10 cellular contexts compared by ENCODE assay signal in genomic region chr6:63643862-63644261, GRCh38. TPM values are rescaled to one million over a fixed set of nuclear protein-coding genes. Genes with fewer than 3 reads are reported as not detected.
DNase-seq lines count a peak whose midpoint lies in the region; ATAC-seq, FAIRE-seq and TF ChIP-seq lines count a peak whose summit lies in the region.
"Had no signal": no experiment of that assay in that cellular context is flagged by ENCODE, and none has a peak within 500 bp of the region (broad histone marks: within the 10 kb centered on the region; RNA-seq: fewer than 3 reads in every experiment).

No MANE protein-coding gene starts in this region.

- BruUV-seq in HepG2 (replicated peaks; lab: Mats Ljungman, UMichigan), result no TSS peak

- no peaks in the 10 kb centered on the region for H3K9me3 Mint-ChIP-seq in T-cell
- no peaks in the 10 kb centered on the region for H3K9me3 Mint-ChIP-seq in stimulated activated memory B cell treated with anti-CD40 and anti-IgM and Interleukin-4, amounts not matched to agents 10 μg/mL and 1 μg/mL and 100 μg/mL, for 72 hours
- H3K9me3 Mint-ChIP-seq: T-helper 1 cell treated with Interleukin-12 subunit alpha and Interleukin-12 subunit beta and Interleukin-4 antibody, amounts not matched to agents 30 μg/mL and 1 μg/mL, for 36 hours had no signal

- no peak overlapping the region for H3K27ac Mint-ChIP-seq in T-cell
- no peak overlapping the region for H3K27ac Mint-ChIP-seq in stimulated activated memory B cell treated with anti-CD40 and anti-IgM and Interleukin-4, amounts not matched to agents 10 μg/mL and 1 μg/mL and 100 μg/mL, for 72 hours
- H3K27ac Mint-ChIP-seq: T-helper 1 cell treated with Interleukin-12 subunit alpha and Interleukin-12 subunit beta and Interleukin-4 antibody, amounts not matched to agents 30 μg/mL and 1 μg/mL, for 36 hours had no signal

- peak overlapping the region in 1 of 3 donors; percentile 25 for H3K4me3 Mint-ChIP-seq in T-cell
- H3K4me3 Mint-ChIP-seq in stimulated activated memory B cell treated with anti-CD40 and anti-IgM and Interleukin-4, amounts not matched to agents 10 μg/mL and 1 μg/mL and 100 μg/mL, for 72 hours, result no peak overlapping the region
- H3K4me3 Mint-ChIP-seq: T-helper 1 cell treated with Interleukin-12 subunit alpha and Interleukin-12 subunit beta and Interleukin-4 antibody, amounts not matched to agents 30 μg/mL and 1 μg/mL, for 36 hours had no signal

- peaks cover 28% of the 10 kb centered on the region for H4K20me1 ChIP-seq in GM23248 (ENCODE audit: insufficient read depth)
- H4K20me1 ChIP-seq in HepG2 (ENCODE audit: insufficient read depth, low read length), result peaks cover 89% of the 10 kb centered on the region

- H3K27ac ChIP-seq in GM23248, result no peak overlapping the region
- H3K27ac ChIP-seq in HepG2 (ENCODE audit: extremely low read length, insufficient read depth, low read length), result no peak overlapping the region

- no peak for TF ChIP-seq RAD21 in HepG2 (CRISPR knock-in tag; IDR thresholded peaks at IDR 0.05)

- POLR2A ChIA-PET in T-cell (lab: Charles Lee), result interaction anchor here in 1 of 2 donors (0.6 kb wide), 1 partner anchor 24 kb away, joined by 3 read pairs; no protein-coding TSS in a partner anchor
- POLR2A ChIA-PET in HepG2 (lab: Yijun Ruan, JAX), result interaction anchor here (0.6 kb wide), 2 partner anchors 8 to 29 kb away, joined by 3 read pairs; partner anchors contain the start of gene PHF3

- no peak for TF ChIP-seq POLR2A in HepG2 (IDR thresholded peaks at IDR 0.05; ENCODE audit: insufficient read depth in 1 of 2, low read depth in 2 of 2, low read length in 2 of 2)

- H3K4me3 ChIP-seq in GM23248, result no peak overlapping the region
- no peak overlapping the region for H3K4me3 ChIP-seq in HepG2 (replicated peaks in 1 of 3; ENCODE audit: insufficient read depth in 1 of 3, low read depth in 2 of 3, low read length in 3 of 3)

- FAIRE-seq in HepG2 (lab: Jason Lieb, UNC), result no peak
- FAIRE-seq: small intestine had no signal

- H3K79me2 ChIP-seq in GM23248 (ENCODE audit: insufficient read depth), result peaks cover 100% of the 10 kb centered on the region
- peaks cover 100% of the 10 kb centered on the region for H3K79me2 ChIP-seq in HepG2 (ENCODE audit: insufficient read depth, low read length)

- no peaks in the 10 kb centered on the region for H3K9me3 ChIP-seq in GM23248 (ENCODE audit: low read depth)
- H3K9me3 ChIP-seq in HepG2 (ENCODE audit: low read length), result no peaks in the 10 kb centered on the region

- H3K4me2 ChIP-seq in GM23248 (ENCODE audit: unreplicated experiment) (no peak overlapping the region), HepG2 (ENCODE audit: low read depth, low read length) (no peak overlapping the region)

- WGBS in GM23248 (ENCODE audit: low coverage in 1 of 2, low lambda C conversion rate in 2 of 2, missing lambda C conversion rate in 2 of 2), 2 experiments, result 14 to 17% methylated on average over 1 of the region's 1 CpG
- 78% methylated on average over 1 of the region's 1 CpG for WGBS in HepG2 (ENCODE audit: low lambda C conversion rate)

- peaks cover 4% of the 10 kb centered on the region for H3K36me3 Mint-ChIP-seq in T-cell
- H3K36me3 Mint-ChIP-seq in stimulated activated memory B cell treated with anti-CD40 and anti-IgM and Interleukin-4, amounts not matched to agents 10 μg/mL and 1 μg/mL and 100 μg/mL, for 72 hours, result peaks cover 5% of the 10 kb centered on the region

- no peak overlapping the region for H3K9ac ChIP-seq in GM23248
- H3K9ac ChIP-seq in HepG2 (ENCODE audit: insufficient read depth, low read depth, low read length), result no peak overlapping the region

- peaks cover 7% of the 10 kb centered on the region; the same call in 1 of the 2 replicates for H3K36me3 ChIP-seq in GM23248 (ENCODE audit: low read depth)
- H3K36me3 ChIP-seq in HepG2 (replicated peaks in 1 of 2; ENCODE audit: control insufficient read depth in 1 of 2, insufficient read depth in 2 of 2, low read length in 2 of 2), result peaks cover 4 to 19% of the 10 kb centered on the region in 2 experiments

- DNase-seq in NCI-H748 (lab: John Stamatoyannopoulos, UW; ENCODE audit: unreplicated experiment) (peak; percentile 27), NCI-H748 treated with DMSO at 0.1 percent for 48 hours (lab: John Stamatoyannopoulos, UW) (no peak), GM23248 (peak; percentile 26), T-cell (peak in 8 of 34 experiments; percentile 4 to 26 (median 16)), HepG2 (ENCODE audit: low spot score) (no peak), HCEC 1CT (no peak), SHP77 (lab: John Stamatoyannopoulos, UW) (no peak)
- DNase-seq: small intestine had no signal

- H2AFZ ChIP-seq in GM23248 (no peak overlapping the region), HepG2 (ENCODE audit: low read length) (no peak overlapping the region)

- ATAC-seq in T-cell (replicated peaks in 1 of 4) (peak in 3 of 4 experiments; percentile 26 to 85 (median 38)), HepG2 (no peak)
- no peak for ATAC-seq in stimulated activated memory B cell treated with anti-CD40 and anti-IgM and Interleukin-4, amounts not matched to agents 10 μg/mL and 1 μg/mL and 100 μg/mL, for 72 hours

- H3K4me1 Mint-ChIP-seq in T-cell, result peaks cover 82 to 89% (median 83%) of the 10 kb centered on the region in 3 donors
- peaks cover 54% of the 10 kb centered on the region for H3K4me1 Mint-ChIP-seq in stimulated activated memory B cell treated with anti-CD40 and anti-IgM and Interleukin-4, amounts not matched to agents 10 μg/mL and 1 μg/mL and 100 μg/mL, for 72 hours

- intact Hi-C loops in HepG2 (cut with micrococcal nuclease; ENCODE audit: unreplicated experiment), result loop anchor here (2.0 kb wide), 1 partner anchor 127 kb away; no protein-coding TSS in a partner anchor

- no peak for TF ChIP-seq EP300 in HepG2 (IDR thresholded peaks at IDR 0.05; ENCODE audit: low read depth in 2 of 2, low read length in 2 of 2)
- no peak for TF ChIP-seq EP300 in HepG2 (CRISPR knock-in tag; IDR thresholded peaks at IDR 0.05; ENCODE audit: borderline replicate concordance)

- no peaks in the 10 kb centered on the region for H3K9me2 ChIP-seq in GM23248 (ENCODE audit: insufficient read depth)

- H3K27me3 Mint-ChIP-seq in T-cell, result no peaks in the 10 kb centered on the region
- H3K27me3 Mint-ChIP-seq in stimulated activated memory B cell treated with anti-CD40 and anti-IgM and Interleukin-4, amounts not matched to agents 10 μg/mL and 1 μg/mL and 100 μg/mL, for 72 hours, result no peaks in the 10 kb centered on the region

- peaks cover 33% of the 10 kb centered on the region for H3K4me1 ChIP-seq in GM23248 (ENCODE audit: insufficient read depth)
- peaks cover 69% of the 10 kb centered on the region for H3K4me1 ChIP-seq in HepG2 (ENCODE audit: insufficient read depth, low read length)

- in situ Hi-C loops in GM23248 (cut with MboI), result no loop called here
- in situ Hi-C loops in HepG2 (cut with HindIII; ENCODE audit: extremely low pct_ligation_motif_present, low pct_unique_long_range_greater_than_20kb), result no loop called here

- no peaks in the 10 kb centered on the region for H3K27me3 ChIP-seq in GM23248 (replicated peaks; ENCODE audit: insufficient read depth)
- H3K27me3 ChIP-seq in HepG2 (ENCODE audit: control insufficient read depth in 1 of 2, insufficient read depth in 2 of 2, low read length in 2 of 2), result no peaks in the 10 kb centered on the region

- no peak for TF ChIP-seq CTCF in HepG2 (CRISPR knock-in tag; IDR thresholded peaks at IDR 0.05)

- CTCF ChIA-PET in T-cell (lab: Charles Lee), result interaction anchor here (0.9 to 1.5 kb wide), 4 partner anchors 9 to 69 kb away, joined by 3 to 4 read pairs (median 4); no protein-coding TSS in a partner anchor
- CTCF ChIA-PET in HepG2 (lab: Yijun Ruan, JAX; ENCODE audit: low intra/inter-chr PET ratio, low total read pairs), result no interaction called here

- H3F3A ChIP-seq in GM23248 (ENCODE audit: insufficient read depth), result peaks cover 17% of the 10 kb centered on the region

TF ChIP-seq in HepG2, 621 proteins besides CTCF, POLR2A, EP300 and RAD21 (continues in another document):
- TF ChIP-seq, protein P1, sequence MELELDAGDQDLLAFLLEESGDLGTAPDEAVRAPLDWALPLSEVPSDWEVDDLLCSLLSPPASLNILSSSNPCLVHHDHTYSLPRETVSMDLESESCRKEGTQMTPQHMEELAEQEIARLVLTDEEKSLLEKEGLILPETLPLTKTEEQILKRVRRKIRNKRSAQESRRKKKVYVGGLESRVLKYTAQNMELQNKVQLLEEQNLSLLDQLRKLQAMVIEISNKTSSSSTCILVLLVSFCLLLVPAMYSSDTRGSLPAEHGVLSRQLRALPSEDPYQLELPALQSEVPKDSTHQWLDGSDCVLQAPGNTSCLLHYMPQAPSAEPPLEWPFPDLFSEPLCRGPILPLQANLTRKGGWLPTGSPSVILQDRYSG (CRISPR knock-in tag; IDR thresholded peaks at IDR 0.05), result no peak
- peak; percentile 60 for TF ChIP-seq RFX1 (IDR thresholded peaks at IDR 0.05)
- no peak for TF ChIP-seq TP53 (CRISPR knock-in tag; conservative IDR thresholded peaks at IDR 0.05)
- peak; percentile 53; the same call in 1 of the 2 replicates for TF ChIP-seq RFX3 (CRISPR knock-in tag; IDR thresholded peaks at IDR 0.05)

RNA-seq across cellular contexts. Expression of gene PHF3, which starts 8.3 kb away (rescaled TPM):
- 34.7 and 36.0 TPM in 2 replicates for total RNA-seq in GM23248 (2014; rRNA removed; shearing (Covaris generic))
- polyA plus RNA-seq in GM23248 (2016; fragmentation: Nextera tagmentation; extraction: Ambion mirVana) (13.1 and 15.3 TPM in 2 replicates), HepG2 (2011; rRNA removed) (14.9 and 19.8 TPM in 2 replicates)
- total RNA-seq in T-cell (100 to 1,000 TPM in 1 of 5 donors, 10 to 100 TPM in 4; 78.5 to 110 (median 93.3) TPM), HepG2 (2016; rRNA removed; fragmentation: Illumina TruSeq; extraction: Trizol) (70.4 and 96.2 TPM in 2 replicates)
- 12.4 and 15.1 TPM in 2 replicates for total RNA-seq in HepG2 (2016; cell fraction: cytosol; rRNA removed; fragmentation: Illumina TruSeq; extraction: Trizol; ENCODE audit: low read depth)
- 65.9 and 83.2 TPM in 2 replicates for total RNA-seq in HepG2 (2016; cell fraction: insoluble cytoplasmic fraction; rRNA removed; fragmentation: Illumina TruSeq; extraction: Trizol)
- total RNA-seq in HepG2 (2016; cell fraction: membrane; rRNA removed; fragmentation: Illumina TruSeq; extraction: Trizol), result 28.6 and 32.3 TPM in 2 replicates
- 158 and 181 TPM in 2 replicates for total RNA-seq in HepG2 (2016; cell fraction: nucleus; rRNA removed; fragmentation: Illumina TruSeq; extraction: Trizol)
- polyA plus RNA-seq in HepG2 (2011; cell fraction: cytosol; rRNA removed), result 8.2 and 12.4 TPM in 2 replicates
- polyA plus RNA-seq in HepG2 (2011; cell fraction: nucleus; rRNA removed), result 16.7 and 17.3 TPM in 2 replicates
- 34.1 and 42.7 TPM in 2 replicates for polyA plus RNA-seq in HepG2 (2012)
- 0.59 and 0.80 TPM in 2 replicates for polyA plus RNA-seq in HepG2 (2016; cell fraction: cytosol; fragmentation: Illumina TruSeq; extraction: Trizol; ENCODE audit: low read depth)
- polyA plus RNA-seq in HepG2 (2016; cell fraction: insoluble cytoplasmic fraction; fragmentation: Illumina TruSeq; extraction: Trizol; ENCODE audit: low read depth), result 38.7 and 39.9 TPM in 2 replicates
- polyA plus RNA-seq in HepG2 (2016; cell fraction: membrane; fragmentation: Illumina TruSeq; extraction: Trizol; ENCODE audit: low read depth), result 2.3 and 2.9 TPM in 2 replicates
- polyA plus RNA-seq in HepG2 (2016; cell fraction: nucleus; fragmentation: Illumina TruSeq; extraction: Trizol; ENCODE audit: insufficient read depth, low read depth), result 68.3 and 69.3 TPM in 2 replicates
- 20.9 and 41.8 TPM in 2 replicates for polyA minus RNA-seq in HepG2 (2011; rRNA and poly(A)+ RNA removed; ENCODE audit: low replicate concordance)
- 57.3 and 65.6 TPM in 2 replicates for polyA minus RNA-seq in HepG2 (2011; cell fraction: cytosol; rRNA and poly(A)+ RNA removed)
- 272 and 293 TPM in 2 replicates for polyA minus RNA-seq in HepG2 (2011; cell fraction: nucleus; rRNA and poly(A)+ RNA removed)

Comparison
In these comparisons a context has a peak if more than half of its experiments do, and no peak if none do; other contexts are left out.
1. DNase-seq: peak in NCI-H748 (single experiment) and GM23248 (single experiment); none in NCI-H748 treated with DMSO at 0.1 percent for 48 hours (single experiment), HepG2 (single experiment), HCEC 1CT (single experiment) and SHP77 (0 of 2).
2. ATAC-seq: peak in T-cell (3 of 4); none in HepG2 (single experiment) and stimulated activated memory B cell treated with anti-CD40 and anti-IgM and Interleukin-4, amounts not matched to agents 10 μg/mL and 1 μg/mL and 100 μg/mL, for 72 hours (single experiment).